In the genomic region with DNA sequence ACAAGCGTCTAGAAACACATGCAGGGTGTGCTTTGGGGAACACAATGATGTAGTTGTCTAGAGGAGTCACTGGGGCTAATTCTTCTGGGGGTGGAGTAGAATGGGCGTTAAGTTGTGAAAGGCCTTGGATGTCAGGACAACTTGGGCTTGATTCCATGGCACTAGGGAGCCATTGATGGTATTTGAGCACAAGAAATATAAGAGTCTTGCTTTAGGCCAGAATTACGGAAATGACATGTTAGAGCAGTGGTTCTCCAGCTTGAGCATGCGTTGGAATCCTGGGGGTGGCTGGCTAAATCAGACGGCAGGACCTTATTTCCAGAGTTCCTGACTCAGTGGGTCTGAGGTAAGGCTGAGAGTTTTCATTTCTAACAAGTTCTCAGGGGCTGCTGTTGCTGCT, we compare ENCODE assay signal across 14 cellular contexts. TPM values are rescaled to one million over a fixed set of nuclear protein-coding genes. Genes with fewer than 3 reads are reported as not detected.
DNase-seq lines count a peak whose midpoint lies in the region; ATAC-seq and TF ChIP-seq lines count a peak whose summit lies in the region.
"Had no signal": no experiment of that assay in that cellular context is flagged by ENCODE, and none has a peak within 500 bp of the region (broad histone marks: within the 10 kb centered on the region; RNA-seq: fewer than 3 reads in every experiment).

No MANE protein-coding gene starts in this region.

- H4K8ac ChIP-seq in neuronal stem cell (ENCODE audit: low read depth, low read length): no peak overlapping the region

- peak overlapping the region; percentile 67 for H3K27ac ChIP-seq in DND-41 (ENCODE audit: low read length)
- peak overlapping the region; percentile 23 for H3K27ac ChIP-seq in neuronal stem cell (replicated peaks; ENCODE audit: low read length)

- H3K9me3 ChIP-seq in DND-41 (ENCODE audit: insufficient read depth, low read length, severe bottlenecking): peaks cover 1% of the 10 kb centered on the region
- H3K9me3 ChIP-seq in NT2/D1 (ENCODE audit: insufficient read depth, low read length): no peaks in the 10 kb centered on the region
- no peaks in the 10 kb centered on the region for H3K9me3 ChIP-seq in neuronal stem cell (replicated peaks in 1 of 2; ENCODE audit: control insufficient read depth in 2 of 2, insufficient read depth in 1 of 2, low read depth in 1 of 2, low read length in 2 of 2)

- H2AFZ ChIP-seq in DND-41 (ENCODE audit: low read depth, low read length) (peak overlapping the region; percentile 10; the same call in 1 of the 2 replicates), neuronal stem cell (ENCODE audit: low read length) (peak overlapping the region; percentile 89)

- no peaks in the 10 kb centered on the region for H3K27me3 ChIP-seq in DND-41 (ENCODE audit: insufficient read depth, low read length, poor library complexity)
- H3K27me3 ChIP-seq in NT2/D1 (ENCODE audit: insufficient read depth, insufficient read length): no peaks in the 10 kb centered on the region
- H3K27me3 ChIP-seq in neuronal stem cell (ENCODE audit: control insufficient read depth in 3 of 3, insufficient read depth in 3 of 3, low read depth in 1 of 3, low read length in 3 of 3): no peaks in the 10 kb centered on the region

- no peak overlapping the region for H2AK5ac ChIP-seq in neuronal stem cell (ENCODE audit: low read depth, low read length)

- no peak for TF ChIP-seq CTCF in DND-41 (IDR thresholded peaks at IDR 0.05; ENCODE audit: borderline replicate concordance, extremely low read depth, low read length, poor library complexity, severe bottlenecking)
- TF ChIP-seq CTCF in fibroblast of villous mesenchyme (IDR thresholded peaks at IDR 0.05; ENCODE audit: insufficient read depth, low read depth, low read length): no peak

- no peaks in the 10 kb centered on the region for H4K20me1 ChIP-seq in DND-41 (ENCODE audit: insufficient read depth, low read length)

- H3K9ac ChIP-seq in DND-41 (ENCODE audit: low read depth, low read length) (no peak overlapping the region), NT2/D1 (ENCODE audit: insufficient read length, low read depth) (peak overlapping the region; percentile 65), neuronal stem cell (ENCODE audit: low read depth, low read length, poor library complexity) (no peak overlapping the region)

- no peaks in the 10 kb centered on the region for H3K79me1 ChIP-seq in neuronal stem cell (ENCODE audit: low read depth, low read length)

- H2BK15ac ChIP-seq in neuronal stem cell (ENCODE audit: low read length): no peak overlapping the region

- H2BK12ac ChIP-seq in neuronal stem cell (ENCODE audit: low read length): no peak overlapping the region

- no peak for ATAC-seq in DND-41 (ENCODE audit: insufficient read depth, low read depth)

- WGBS in neuronal stem cell (ENCODE audit: extremely low coverage in 2 of 2, insufficient read length in 2 of 2, insufficient replicate concordance in 1 of 2), 2 donors: no CpG with 5 or more reads among the region's 5 CpGs

- peaks cover 22% of the 10 kb centered on the region for H3K4me1 ChIP-seq in DND-41 (ENCODE audit: insufficient read depth, low read length)
- peaks cover 12% of the 10 kb centered on the region for H3K4me1 ChIP-seq in NT2/D1 (ENCODE audit: insufficient read depth, insufficient read length)
- peaks cover 4 to 10% of the 10 kb centered on the region in 2 donors for H3K4me1 ChIP-seq in neuronal stem cell (ENCODE audit: control insufficient read depth in 2 of 2, insufficient read depth in 1 of 2, low read depth in 1 of 2, low read length in 2 of 2)

- H3K18ac ChIP-seq in neuronal stem cell (ENCODE audit: low read length): no peak overlapping the region

- no peak overlapping the region for H2BK5ac ChIP-seq in neuronal stem cell (ENCODE audit: low read length)

- no peaks in the 10 kb centered on the region for H3K36me3 ChIP-seq in DND-41 (ENCODE audit: insufficient read depth, low read length)
- H3K36me3 ChIP-seq in NT2/D1 (ENCODE audit: insufficient read depth, insufficient read length, low read length): no peaks in the 10 kb centered on the region
- H3K36me3 ChIP-seq in neuronal stem cell (replicated peaks in 1 of 2; ENCODE audit: control insufficient read depth in 2 of 2, insufficient read depth in 2 of 2, low read length in 2 of 2): no peaks in the 10 kb centered on the region

- no peak overlapping the region for H3K23ac ChIP-seq in neuronal stem cell (ENCODE audit: low read depth, low read length, poor library complexity)

- no peak overlapping the region for H3K14ac ChIP-seq in neuronal stem cell (ENCODE audit: low read length)

- no peak overlapping the region for H2BK120ac ChIP-seq in neuronal stem cell (ENCODE audit: low read depth, low read length)

- no peak overlapping the region for H3K4ac ChIP-seq in neuronal stem cell (ENCODE audit: low read length)

- DNase-seq in DND-41 (no peak), NT2/D1 (ENCODE audit: low read depth, low spot score) (no peak), fibroblast of villous mesenchyme (ENCODE audit: low read depth) (peak; percentile 43), neuronal stem cell (ENCODE audit: low spot score) (no peak), NCI-H1436 (lab: John Stamatoyannopoulos, UW) (no peak), DMS79 (lab: John Stamatoyannopoulos, UW) (no peak), A172 (ENCODE audit: low spot score) (no peak), islet precursor cell (no peak)
- DNase-seq: C1 segment of cervical spinal cord, NCI-H1930, NCI-H2171, NCI-H510A, SIG-M5 had no signal

- H3K4me2 ChIP-seq in DND-41 (ENCODE audit: insufficient read depth, low read length) (no peak overlapping the region), neuronal stem cell (ENCODE audit: insufficient read depth, low read length, poor library complexity, severe bottlenecking) (no peak overlapping the region)

- H3K79me2 ChIP-seq in DND-41 (ENCODE audit: insufficient read depth, low read length): no peaks in the 10 kb centered on the region

- H3K4me3 ChIP-seq in DND-41 (ENCODE audit: low read depth in 1 of 2, low read length in 2 of 2): no peak overlapping the region
- H3K4me3 ChIP-seq in NT2/D1 (ENCODE audit: insufficient read length, low read depth): no peak overlapping the region
- no peak overlapping the region for H3K4me3 ChIP-seq in fibroblast of villous mesenchyme (ENCODE audit: low read depth, low read length)
- H3K4me3 ChIP-seq in neuronal stem cell (ENCODE audit: low read length in 2 of 2): no peak overlapping the region
- H3K4me3 ChIP-seq: GM12878 had no signal

- H4K91ac ChIP-seq in neuronal stem cell (ENCODE audit: low read depth, low read length, poor library complexity): no peak overlapping the region

RNA-seq across cellular contexts. Expression of a gene that starts 29.2 kb away (rescaled TPM):
- total RNA-seq in fibroblast of villous mesenchyme: 3.0 and 3.5 TPM in 2 replicates
- polyA plus RNA-seq in neuronal stem cell (2013, experiment 1 of 2): 0.98 TPM
- polyA plus RNA-seq in neuronal stem cell (2013, experiment 2 of 2): 1.0 TPM
- total RNA-seq in A172 (2014; rRNA removed; shearing (Covaris generic)): 20.8 and 37.9 TPM in 2 replicates
